12 cellular contexts compared by ENCODE assay signal in the genomic region with DNA sequence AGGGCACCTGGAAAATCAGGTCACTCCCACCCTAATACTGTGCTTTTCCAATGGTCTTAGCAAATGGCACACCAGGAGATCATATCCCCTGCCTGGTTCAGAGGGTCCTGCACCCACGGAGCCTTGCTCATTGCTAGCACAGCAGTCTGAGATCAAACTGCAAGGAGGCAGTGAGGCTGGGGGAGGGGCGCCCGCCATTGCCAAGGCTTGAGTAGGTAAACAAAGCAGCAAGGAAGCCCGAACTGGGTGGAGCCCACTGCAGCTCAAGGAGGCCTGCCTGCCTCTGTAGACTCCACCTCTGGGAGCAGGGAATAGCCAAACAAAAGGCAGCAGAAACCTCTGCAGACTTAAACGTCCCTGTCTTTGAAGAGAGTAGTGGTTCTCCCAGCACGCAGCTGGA. TPM values are rescaled to one million over a fixed set of nuclear protein-coding genes. Genes with fewer than 3 reads are reported as not detected.
"Had no signal": no experiment of that assay in that cellular context is flagged by ENCODE, and none has a peak within 500 bp of the region (broad histone marks: within the 10 kb centered on the region; RNA-seq: fewer than 3 reads in every experiment).

No MANE protein-coding gene starts in this region.

RNA-seq across cellular contexts. Expression of gene VGLL3, which starts 26.4 kb away (rescaled TPM):
- total RNA-seq: activated B cell treated with CpG ODN at 0.5 μM for 24 hours; activated CD4-positive, alpha-beta memory T cell treated with anti-CD3 and anti-CD28 coated beads for 36 hours; activated CD4-positive, alpha-beta memory T cell treated with anti-CD3 and anti-CD28 coated beads, Interleukin-2, amount 10 ng/mL, durations not matched to agents 7 days and 5 days; activated CD4-positive, alpha-beta T cell treated with anti-CD3 and anti-CD28 coated beads for 36 hours; activated CD4-positive, alpha-beta T cell treated with anti-CD3 and anti-CD28 coated beads, Interleukin-2, amount 10 ng/mL, durations not matched to agents 24 days and 14 days; activated CD4-positive, alpha-beta T cell treated with anti-CD3 and anti-CD28 coated beads, Interleukin-2, amount 10 ng/mL, durations not matched to agents 7 days and 5 days; activated CD8-positive, alpha-beta memory T cell treated with anti-CD3 and anti-CD28 coated beads for 36 hours; activated CD8-positive, alpha-beta memory T cell treated with anti-CD3 and anti-CD28 coated beads, Interleukin-2, amount 10 ng/mL, durations not matched to agents 7 days and 5 days; activated CD8-positive, alpha-beta T cell treated with anti-CD3 and anti-CD28 coated beads for 36 hours; activated CD8-positive, alpha-beta T cell treated with anti-CD3 and anti-CD28 coated beads, Interleukin-2, amount 10 ng/mL, durations not matched to agents 7 days and 5 days; T-helper 1 cell treated with Interleukin-12 subunit alpha and Interleukin-12 subunit beta and Interleukin-4 antibody, amounts not matched to agents 30 ng/mL and 1 ng/mL, for 36 hours; T-helper 2 cell treated with Interferon-gamma antibody and Interleukin-4, amounts not matched to agents 100 ng/mL and 5 ng/mL, for 36 hours had no signal
